15 cellular contexts compared by ENCODE assay signal in the genomic region with DNA sequence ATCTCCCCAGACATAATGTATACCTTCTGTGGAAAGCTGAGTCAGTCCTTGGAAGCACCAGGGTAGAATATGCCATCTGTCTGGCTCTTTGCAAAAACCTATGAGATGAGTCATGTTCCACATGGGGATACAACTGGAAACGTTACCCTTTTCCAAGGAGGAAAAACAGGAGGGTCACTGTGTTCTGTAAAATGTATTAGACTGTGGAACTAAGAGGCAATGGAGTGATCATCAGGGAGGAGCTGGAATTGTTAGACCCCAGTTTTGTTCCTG. TPM values are rescaled to one million over a fixed set of nuclear protein-coding genes. Genes with fewer than 3 reads are reported as not detected.
DNase-seq lines count a peak whose midpoint lies in the region; ATAC-seq and TF ChIP-seq lines count a peak whose summit lies in the region.
"Had no signal": no experiment of that assay in that cellular context is flagged by ENCODE, and none has a peak within 500 bp of the region (broad histone marks: within the 10 kb centered on the region; RNA-seq: fewer than 3 reads in every experiment).

No MANE protein-coding gene starts in this region.

- H3K27me3 Mint-ChIP-seq in brain = no peaks in the 10 kb centered on the region
- no peaks in the 10 kb centered on the region for H3K27me3 Mint-ChIP-seq in CD4-positive, alpha-beta T cell
- H3K27me3 Mint-ChIP-seq: activated CD4-positive, alpha-beta memory T cell treated with anti-CD3 and anti-CD28 coated beads, Interleukin-2, amount 10 ng/mL, durations not matched to agents 7 days and 5 days had no signal

- ATAC-seq in left lung = peak; percentile 19
- ATAC-seq in CD4-positive, alpha-beta T cell (ENCODE audit: poor library complexity) = no peak

- H3K36me3 Mint-ChIP-seq in brain = peaks cover 92% of the 10 kb centered on the region
- H3K36me3 Mint-ChIP-seq in CD4-positive, alpha-beta T cell (ENCODE audit: low read depth) = peaks cover 96% of the 10 kb centered on the region

- no peaks in the 10 kb centered on the region for H3K27me3 ChIP-seq in left lung
- no peaks in the 10 kb centered on the region for H3K27me3 ChIP-seq in CD4-positive, alpha-beta T cell (ENCODE audit: control insufficient read depth, insufficient read depth, low read length)
- H3K27me3 ChIP-seq: adrenal gland, upper lobe of right lung had no signal

- H3K4me1 Mint-ChIP-seq in brain = no peaks in the 10 kb centered on the region
- no peaks in the 10 kb centered on the region for H3K4me1 Mint-ChIP-seq in CD4-positive, alpha-beta T cell (ENCODE audit: low read depth)

- H3K27ac ChIP-seq in left lung = no peak overlapping the region
- no peak overlapping the region for H3K27ac ChIP-seq in CD4-positive, alpha-beta T cell (ENCODE audit: low read depth, low read length)
- H3K27ac ChIP-seq: adrenal gland, C4-2B, upper lobe of right lung had no signal

- peaks cover 0 to 100% of the 10 kb centered on the region in 2 donors for H3K36me3 ChIP-seq in left lung

- no peaks in the 10 kb centered on the region for H3K9me3 ChIP-seq in left lung
- H3K9me3 ChIP-seq in CD4-positive, alpha-beta T cell (ENCODE audit: control insufficient read depth, low read length) = no peaks in the 10 kb centered on the region
- H3K9me3 ChIP-seq: adrenal gland, upper lobe of right lung had no signal

- H3K9me3 Mint-ChIP-seq in brain = no peaks in the 10 kb centered on the region
- no peaks in the 10 kb centered on the region for H3K9me3 Mint-ChIP-seq in CD4-positive, alpha-beta T cell
- H3K9me3 Mint-ChIP-seq: activated CD4-positive, alpha-beta memory T cell treated with anti-CD3 and anti-CD28 coated beads, Interleukin-2, amount 10 ng/mL, durations not matched to agents 7 days and 5 days had no signal

- DNase-seq in AG04449 (ENCODE audit: low read depth, low spot score) (peak; percentile 63), M059J (ENCODE audit: low read depth) (peak; percentile 76), left lung (no peak), ureter (ENCODE audit: low spot score) (no peak), T1000 (lab: John Stamatoyannopoulos, UW) (no peak)
- no peak for DNase-seq in CD4-positive, alpha-beta T cell
- no peak for DNase-seq in stimulated activated CD4-positive, alpha-beta T cell treated with anti-CD3 and anti-CD28 coated beads, Interleukin-15, amount 100 ng/mL, for 24 hours
- DNase-seq: activated CD4-positive, alpha-beta memory T cell treated with anti-CD3 and anti-CD28 coated beads, Interleukin-2, amount 10 ng/mL, durations not matched to agents 7 days and 5 days; adrenal gland; GOT3; NCI-H1436; stimulated activated CD4-positive, alpha-beta T cell treated with anti-CD3 and anti-CD28 coated beads, Interleukin-2, amount 100 ng/mL, for 48 hours; upper lobe of right lung had no signal

- TF ChIP-seq CTCF in AG04449 (IDR thresholded peaks at IDR 0.05; ENCODE audit: insufficient read depth, low read length, missing control alignments) (no peak), brain (conservative IDR thresholded peaks at IDR 0.05) (no peak), left lung (IDR thresholded peaks at IDR 0.05) (no peak)
- no peak for TF ChIP-seq CTCF in CD4-positive, alpha-beta T cell (IDR thresholded peaks at IDR 0.05)

- POLR2A ChIA-PET in AG04449 (lab: Yijun Ruan, JAX) = interaction anchor here (1.0 to 1.2 kb wide), 2 partner anchors 40 to 49 kb away, joined by 3 to 4 read pairs; a partner anchor contains a TSS
- POLR2A ChIA-PET in CD4-positive, alpha-beta T cell (lab: Charles Lee) = no interaction called here

- H3K27ac Mint-ChIP-seq in brain = peak overlapping the region in 3 of 5 experiments; percentile 4 to 73 (median 45)
- no peak overlapping the region for H3K27ac Mint-ChIP-seq in CD4-positive, alpha-beta T cell
- H3K27ac Mint-ChIP-seq: activated CD4-positive, alpha-beta memory T cell treated with anti-CD3 and anti-CD28 coated beads, Interleukin-2, amount 10 ng/mL, durations not matched to agents 7 days and 5 days had no signal

- no peaks in the 10 kb centered on the region for H3K4me1 ChIP-seq in left lung
- H3K4me1 ChIP-seq: upper lobe of right lung had no signal

- H3K4me3 ChIP-seq in AG04449 (ENCODE audit: low read depth, low read length) = no peak overlapping the region
- H3K4me3 ChIP-seq in left lung = no peak overlapping the region
- H3K4me3 ChIP-seq: adrenal gland, upper lobe of right lung had no signal

- H3K4me3 Mint-ChIP-seq in brain = no peak overlapping the region
- no peak overlapping the region for H3K4me3 Mint-ChIP-seq in CD4-positive, alpha-beta T cell
- H3K4me3 Mint-ChIP-seq: activated CD4-positive, alpha-beta memory T cell treated with anti-CD3 and anti-CD28 coated beads, Interleukin-2, amount 10 ng/mL, durations not matched to agents 7 days and 5 days had no signal

- CTCF ChIA-PET in AG04449 (lab: Yijun Ruan, JAX) = interaction anchor here (0.9 to 6.4 kb wide), 3 partner anchors 12 to 21 kb away, joined by 4 to 69 read pairs (median 6); a partner anchor contains a TSS
- CTCF ChIA-PET in CD4-positive, alpha-beta T cell (lab: Charles Lee) = no interaction called here

- intact Hi-C loops in left lung (cut with DNase I) = no loop called here
- intact Hi-C loops in CD4-positive, alpha-beta T cell (cut with DNase I, micrococcal nuclease) = loop anchor here in 1 of 2 experiments (5.0 kb wide), 1 partner anchor 216 kb away; no protein-coding TSS in a partner anchor

RNA-seq across cellular contexts. Expression of a gene that starts 16.1 kb away (rescaled TPM):
- total RNA-seq in M059J (2014; rRNA removed; shearing (Covaris generic)) = 285 and 291 TPM in 2 replicates
- 266 TPM for polyA plus RNA-seq in brain (ENCODE audit: insufficient read depth, low read depth, low replicate concordance)
- total RNA-seq in left lung (100 to 1,000 TPM; 104 to 153 TPM), ureter (120 TPM)
- 10 to 100 TPM; 57.2 TPM for total RNA-seq in CD4-positive, alpha-beta T cell

RNA-seq across cellular contexts. Expression of a gene that starts 40.1 kb away (rescaled TPM):
- 78.6 and 82.6 TPM in 2 replicates for total RNA-seq in M059J (2014; rRNA removed; shearing (Covaris generic))
- polyA plus RNA-seq in brain (ENCODE audit: insufficient read depth, low read depth, low replicate concordance) = 33.8 TPM
- total RNA-seq in left lung (10 to 100 TPM; 51.2 to 55.6 TPM), ureter (55.9 TPM)
- total RNA-seq in CD4-positive, alpha-beta T cell = 10 to 100 TPM; 41.7 to 44.7 TPM

RNA-seq across cellular contexts. Expression of a gene that starts 43.7 kb away (rescaled TPM):
- total RNA-seq in M059J (2014; rRNA removed; shearing (Covaris generic)) = 14.3 and 27.3 TPM in 2 replicates
- polyA plus RNA-seq in brain (ENCODE audit: insufficient read depth, low read depth, low replicate concordance) = 28.5 TPM
- total RNA-seq in left lung (10 to 100 TPM; 17.7 to 22.8 TPM), ureter (27.8 TPM)
- 10 to 100 TPM; 38.9 to 40.0 TPM for total RNA-seq in CD4-positive, alpha-beta T cell

RNA-seq across cellular contexts. Expression of a gene that starts 48.4 kb away (rescaled TPM):
- total RNA-seq in M059J (2014; rRNA removed; shearing (Covaris generic)) = 76.6 and 84.3 TPM in 2 replicates
- polyA plus RNA-seq in brain (ENCODE audit: insufficient read depth, low read depth, low replicate concordance) = 172 TPM
- total RNA-seq in left lung = 10 to 100 TPM; 40.5 to 41.3 TPM
- 52.1 TPM for total RNA-seq in ureter
- 10 to 100 TPM; 12.7 to 17.2 TPM for total RNA-seq in CD4-positive, alpha-beta T cell

Comparison
In these comparisons a context has a peak if more than half of its experiments do, and no peak if none do; other contexts are left out.
1. DNase-seq: peak in AG04449 (single experiment) and M059J (single experiment); none in left lung (0 of 2), ureter (single experiment), CD4-positive, alpha-beta T cell (0 of 10), T1000 (single experiment) and stimulated activated CD4-positive, alpha-beta T cell treated with anti-CD3 and anti-CD28 coated beads, Interleukin-15, amount 100 ng/mL, for 24 hours (single experiment).